In the genomic region with DNA sequence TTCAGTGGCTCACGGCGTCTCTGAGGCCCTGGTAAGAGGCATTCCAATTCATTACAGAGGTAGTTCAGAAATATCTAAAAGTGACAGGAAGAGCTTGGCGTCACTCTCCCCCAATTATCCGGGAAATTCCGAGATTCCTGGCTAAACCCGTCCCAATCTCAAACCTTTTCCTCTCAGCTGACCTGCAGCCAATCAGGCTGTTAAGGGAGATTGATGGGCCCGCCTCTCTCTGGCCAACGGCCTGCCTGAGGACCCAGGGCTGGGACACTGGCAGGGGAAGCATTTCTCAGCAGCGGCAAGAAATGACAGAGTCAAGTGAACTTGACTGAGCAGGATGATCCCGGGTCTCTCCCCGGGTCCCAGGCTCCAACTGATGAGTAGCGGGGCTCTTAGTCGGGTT, we compare ENCODE assay signal across 13 cellular contexts.
"Had no signal": no experiment of that assay in that cellular context is flagged by ENCODE, and none has a peak within 500 bp of the region (broad histone marks: within the 10 kb centered on the region; RNA-seq: fewer than 3 reads in every experiment).

No MANE protein-coding gene starts in this region.

- H3K9me3 ChIP-seq: stomach, vagina had no signal

- ATAC-seq: activated T-cell treated with anti-CD3 and anti-CD28 coated beads, Interleukin-2, amount 50 U/mL, for 72 hours had no signal

- H3K36me3 ChIP-seq: stomach, vagina had no signal

- H3K4me3 ChIP-seq: skin epidermis, stomach, vagina had no signal

- H3K27me3 ChIP-seq: vagina had no signal

- H3K4me1 ChIP-seq: vagina had no signal

- H3K27ac ChIP-seq: skin epidermis, stomach, vagina had no signal

- DNase-seq: activated CD4-positive, alpha-beta memory T cell treated with anti-CD3 and anti-CD28 coated beads for 36 hours; activated CD4-positive, alpha-beta T cell treated with anti-CD3 and anti-CD28 coated beads for 1 hour; activated gamma-delta T cell treated with Interleukin-2 at 50 U/mL for 16 hours; activated naive CD8-positive, alpha-beta T cell treated with anti-CD3 and anti-CD28 coated beads, Interleukin-2, amount 10 ng/mL, durations not matched to agents 7 days and 5 days; activated T-cell treated with anti-CD3 and anti-CD28 coated beads, Interleukin-2, amount 50 U/mL, for 72 hours; anterior cingulate cortex; hypothalamus; immature natural killer cell; nephron progenitor cell; stimulated activated CD4-positive, alpha-beta T cell treated with anti-CD3 and anti-CD28 coated beads, Interleukin-4, amount 100 ng/mL, for 4 hours; stomach had no signal
